Comparison of ENCODE assay signal across 12 cellular contexts in the genomic region with DNA sequence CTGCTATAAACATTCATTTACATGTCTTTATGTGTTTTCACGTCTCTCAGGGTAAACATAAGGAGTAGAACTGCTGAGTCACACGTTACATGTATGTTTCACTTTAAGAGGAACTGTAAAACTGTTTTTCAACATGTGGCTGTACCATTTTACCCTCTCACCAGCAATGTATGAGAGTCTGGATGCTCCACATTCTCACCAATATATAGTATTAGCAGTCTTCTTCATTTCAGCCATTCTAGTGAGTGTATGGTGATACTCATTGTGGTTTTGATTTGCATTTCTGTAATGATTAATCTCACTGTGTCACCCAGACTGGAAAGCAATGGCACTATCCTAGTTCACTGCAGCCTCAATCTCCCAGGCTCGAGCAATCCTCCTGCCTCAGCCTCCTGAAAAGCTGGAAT. TPM values are rescaled to one million over a fixed set of nuclear protein-coding genes. Genes with fewer than 3 reads are reported as not detected.
DNase-seq lines count a peak whose midpoint lies in the region; ATAC-seq, FAIRE-seq and TF ChIP-seq lines count a peak whose summit lies in the region.
"Had no signal": no experiment of that assay in that cellular context is flagged by ENCODE, and none has a peak within 500 bp of the region (broad histone marks: within the 10 kb centered on the region; RNA-seq: fewer than 3 reads in every experiment).

No MANE protein-coding gene starts in this region.

- peaks cover 0 to 83% (median 11%) of the 10 kb centered on the region in 9 donors for H3K36me3 ChIP-seq in heart right ventricle

- 96 to 99% methylated on average over 3 of the region's 3 CpGs for WGBS in heart right ventricle, 2 donors

- no peak for DNase-seq in GM12892 (ENCODE audit: insufficient read length)
- DNase-seq in heart right ventricle: no peak
- no peak for DNase-seq in NCI-H1694 (lab: John Stamatoyannopoulos, UW)
- DNase-seq in NCI-H1694 treated with DMSO at 0.1 percent for 48 hours (lab: John Stamatoyannopoulos, UW): no peak
- DNase-seq in activated T-helper 2 cell treated with anti-CD3 and anti-CD28 coated beads, Interferon-gamma antibody, Interleukin-2, Interleukin-4, amounts not matched to agents 10 μg/mL and 5 μg/mL and 100 μg/mL, durations not matched to agents 14 hours and 24 hours and 36 hours (ENCODE audit: low spot score): no peak
- DNase-seq: NCI-H1105, sigmoid colon had no signal

- H3K27me3 ChIP-seq in heart right ventricle: no peaks in the 10 kb centered on the region
- H3K27me3 ChIP-seq: cardiac muscle cell, sigmoid colon had no signal

- peak; percentile 96 for ATAC-seq in GM19463 (IDR thresholded peaks at IDR 0.05; ENCODE audit: unreplicated experiment)
- peak; percentile 86 for ATAC-seq in HG03095 (IDR thresholded peaks at IDR 0.05; ENCODE audit: unreplicated experiment)
- peak; percentile 100 for ATAC-seq in activated T-helper 17 cell treated with anti-CD3 and anti-CD28 coated beads, Interleukin-2, amount 50 U/mL, for 72 hours (replicated peaks)
- no peak for ATAC-seq in heart right ventricle

- TF ChIP-seq CTCF in heart right ventricle (IDR thresholded peaks at IDR 0.05): no peak

- intact Hi-C loops in heart right ventricle (cut with DNase I): loop anchor here in 1 of 10 donors (1.0 kb wide), 1 partner anchor 13 kb away; no protein-coding TSS in a partner anchor
- intact Hi-C loops in activated T-helper 2 cell treated with anti-CD3 and anti-CD28 coated beads, Interferon-gamma antibody, Interleukin-2, Interleukin-4, amounts not matched to agents 10 μg/mL and 5 μg/mL and 100 μg/mL, durations not matched to agents 14 hours and 24 hours and 36 hours (cut with micrococcal nuclease): no loop called here

- no peak overlapping the region for H3K27ac Mint-ChIP-seq in activated T-helper 17 cell treated with anti-CD3 and anti-CD28 coated beads, Interleukin-2, amount 50 U/mL, for 72 hours
- H3K27ac Mint-ChIP-seq in activated T-helper 2 cell treated with anti-CD3 and anti-CD28 coated beads, Interferon-gamma antibody, Interleukin-2, Interleukin-4, amounts not matched to agents 10 μg/mL and 5 μg/mL and 100 μg/mL, durations not matched to agents 14 hours and 24 hours and 36 hours: no peak overlapping the region

- no peak overlapping the region for H3K4me3 ChIP-seq in heart right ventricle
- H3K4me3 ChIP-seq: cardiac muscle cell, sigmoid colon had no signal

- H3K4me3 Mint-ChIP-seq in activated T-helper 17 cell treated with anti-CD3 and anti-CD28 coated beads, Interleukin-2, amount 50 U/mL, for 72 hours: no peak overlapping the region
- no peak overlapping the region for H3K4me3 Mint-ChIP-seq in activated T-helper 2 cell treated with anti-CD3 and anti-CD28 coated beads, Interferon-gamma antibody, Interleukin-2, Interleukin-4, amounts not matched to agents 10 μg/mL and 5 μg/mL and 100 μg/mL, durations not matched to agents 14 hours and 24 hours and 36 hours (ENCODE audit: low read depth)

- no peaks in the 10 kb centered on the region for H3K9me3 Mint-ChIP-seq in activated T-helper 17 cell treated with anti-CD3 and anti-CD28 coated beads, Interleukin-2, amount 50 U/mL, for 72 hours
- H3K9me3 Mint-ChIP-seq in activated T-helper 2 cell treated with anti-CD3 and anti-CD28 coated beads, Interferon-gamma antibody, Interleukin-2, Interleukin-4, amounts not matched to agents 10 μg/mL and 5 μg/mL and 100 μg/mL, durations not matched to agents 14 hours and 24 hours and 36 hours: no peaks in the 10 kb centered on the region

- peak; percentile 85 for FAIRE-seq in GM12892 (lab: Jason Lieb, UNC)

- no peak overlapping the region for H3K27ac ChIP-seq in heart right ventricle
- H3K27ac ChIP-seq: cardiac muscle cell, sigmoid colon, VCaP had no signal

- H3K4me1 ChIP-seq in heart right ventricle: peaks cover 0 to 19% (median 4%) of the 10 kb centered on the region in 9 donors
- H3K4me1 ChIP-seq: sigmoid colon had no signal

- peaks cover 75% of the 10 kb centered on the region for H3K36me3 Mint-ChIP-seq in activated T-helper 17 cell treated with anti-CD3 and anti-CD28 coated beads, Interleukin-2, amount 50 U/mL, for 72 hours (ENCODE audit: low read depth)
- H3K36me3 Mint-ChIP-seq in activated T-helper 2 cell treated with anti-CD3 and anti-CD28 coated beads, Interferon-gamma antibody, Interleukin-2, Interleukin-4, amounts not matched to agents 10 μg/mL and 5 μg/mL and 100 μg/mL, durations not matched to agents 14 hours and 24 hours and 36 hours (ENCODE audit: low read depth): peaks cover 33% of the 10 kb centered on the region

- no peaks in the 10 kb centered on the region for H3K27me3 Mint-ChIP-seq in activated T-helper 17 cell treated with anti-CD3 and anti-CD28 coated beads, Interleukin-2, amount 50 U/mL, for 72 hours
- no peaks in the 10 kb centered on the region for H3K27me3 Mint-ChIP-seq in activated T-helper 2 cell treated with anti-CD3 and anti-CD28 coated beads, Interferon-gamma antibody, Interleukin-2, Interleukin-4, amounts not matched to agents 10 μg/mL and 5 μg/mL and 100 μg/mL, durations not matched to agents 14 hours and 24 hours and 36 hours (ENCODE audit: low read depth)

- no peak for TF ChIP-seq POLR2A in GM12892 (IDR thresholded peaks at IDR 0.05; ENCODE audit: low read depth, low read length)

- H3K9me3 ChIP-seq in heart right ventricle: no peaks in the 10 kb centered on the region
- H3K9me3 ChIP-seq: sigmoid colon had no signal

- H3K4me1 Mint-ChIP-seq in activated T-helper 17 cell treated with anti-CD3 and anti-CD28 coated beads, Interleukin-2, amount 50 U/mL, for 72 hours: peaks cover 13% of the 10 kb centered on the region
- peaks cover 9% of the 10 kb centered on the region for H3K4me1 Mint-ChIP-seq in activated T-helper 2 cell treated with anti-CD3 and anti-CD28 coated beads, Interferon-gamma antibody, Interleukin-2, Interleukin-4, amounts not matched to agents 10 μg/mL and 5 μg/mL and 100 μg/mL, durations not matched to agents 14 hours and 24 hours and 36 hours (ENCODE audit: low read depth)

RNA-seq across cellular contexts. Expression of a gene that starts 37.1 kb away (rescaled TPM):
- 24.1 TPM for polyA plus RNA-seq in GM12892 (2012; ENCODE audit: missing spikeins)
- total RNA-seq in activated T-helper 17 cell treated with anti-CD3 and anti-CD28 coated beads, Interleukin-2, amount 50 U/mL, for 72 hours: 10 to 100 TPM; 65.8 to 98.7 TPM
- 10 to 100 TPM; 39.6 to 70.8 (median 56.2) TPM for total RNA-seq in heart right ventricle
- polyA plus RNA-seq in heart right ventricle: 1 to 10 TPM; 2.4 to 8.2 TPM
- 48.3 and 52.0 TPM in 2 replicates for total RNA-seq in activated T-helper 2 cell treated with anti-CD3 and anti-CD28 coated beads, Interferon-gamma antibody, Interleukin-2, Interleukin-4, amounts not matched to agents 10 μg/mL and 5 μg/mL and 100 μg/mL, durations not matched to agents 14 hours and 24 hours and 36 hours

Comparison
In these comparisons a context has a peak if more than half of its experiments do, and no peak if none do; other contexts are left out.
1. ATAC-seq: peak in GM19463 (single experiment), HG03095 (single experiment) and activated T-helper 17 cell treated with anti-CD3 and anti-CD28 coated beads, Interleukin-2, amount 50 U/mL, for 72 hours (single experiment); none in heart right ventricle (0 of 8).